In the genomic region with DNA sequence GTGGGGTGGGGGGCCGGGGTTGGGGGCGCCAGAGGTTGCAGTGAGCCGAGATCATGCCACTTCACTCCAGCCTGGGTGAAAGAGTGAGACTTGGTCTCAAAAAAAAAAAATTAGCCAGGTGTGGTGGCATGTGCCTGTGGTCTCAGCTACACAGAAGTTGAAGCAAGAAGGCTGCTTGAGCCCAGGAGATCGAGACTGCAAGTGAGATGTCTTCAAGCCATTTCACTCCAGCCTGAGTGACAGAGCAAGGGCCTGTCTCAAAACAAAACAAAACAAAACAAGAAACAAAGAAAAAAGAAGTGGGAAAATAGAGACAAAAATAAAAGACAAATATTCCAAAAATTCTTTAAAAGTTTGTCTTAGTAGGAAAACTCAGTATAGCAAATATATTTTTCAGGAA, we compare ENCODE assay signal across 15 cellular contexts.
DNase-seq lines count a peak whose midpoint lies in the region; ATAC-seq and TF ChIP-seq lines count a peak whose summit lies in the region.
"Had no signal": no experiment of that assay in that cellular context is flagged by ENCODE, and none has a peak within 500 bp of the region (broad histone marks: within the 10 kb centered on the region; RNA-seq: fewer than 3 reads in every experiment).

No MANE protein-coding gene starts in this region.

- intact Hi-C loops in dendritic cell treated with granulocyte-macrophage colony-stimulating factor and Interleukin-4, amounts not matched to agents 40 ng/mL and 50 ng/mL, for 4 days (cut with micrococcal nuclease) = no loop called here
- intact Hi-C loops in upper lobe of right lung (cut with DNase I) = no loop called here
- intact Hi-C loops in posterior vena cava (cut with DNase I) = no loop called here

- H3F3A ChIP-seq in OCI-LY1 (ENCODE audit: insufficient read depth, low read length) = peaks cover 13% of the 10 kb centered on the region; the same call in 1 of the 2 replicates

- H3K27me3 ChIP-seq in OCI-LY1 (ENCODE audit: insufficient read depth, low read length) (no peaks in the 10 kb centered on the region), upper lobe of right lung (no peaks in the 10 kb centered on the region)

- H3K4me3 Mint-ChIP-seq in activated naive CD4-positive, alpha-beta T cell treated with anti-CD3 and anti-CD28 coated beads, Interleukin-2, amount 50 U/mL, for 24 hours = peak overlapping the region; percentile 79
- H3K4me3 Mint-ChIP-seq in dendritic cell treated with granulocyte-macrophage colony-stimulating factor and Interleukin-4, amounts not matched to agents 40 ng/mL and 50 ng/mL, for 4 days = peak overlapping the region; percentile 53
- H3K4me3 Mint-ChIP-seq: endodermal cell had no signal

- peak overlapping the region; percentile 89 for H3K27ac ChIP-seq in OCI-LY1 (ENCODE audit: low read depth, low read length, poor library complexity, severe bottlenecking)
- no peak overlapping the region for H3K27ac ChIP-seq in upper lobe of right lung
- H3K27ac ChIP-seq: WERI-Rb-1 had no signal

- H3K36me3 ChIP-seq in OCI-LY1 (ENCODE audit: insufficient read depth, low read length) (peaks cover 40% of the 10 kb centered on the region), upper lobe of right lung (peaks cover 24% of the 10 kb centered on the region)

- peaks cover 48% of the 10 kb centered on the region for H3K4me1 Mint-ChIP-seq in activated naive CD4-positive, alpha-beta T cell treated with anti-CD3 and anti-CD28 coated beads, Interleukin-2, amount 50 U/mL, for 24 hours
- H3K4me1 Mint-ChIP-seq in dendritic cell treated with granulocyte-macrophage colony-stimulating factor and Interleukin-4, amounts not matched to agents 40 ng/mL and 50 ng/mL, for 4 days (ENCODE audit: low read depth) = peaks cover 24% of the 10 kb centered on the region

- in situ Hi-C loops in GM13976 (cut with MboI; ENCODE audit: low sequenced_read_pairs, unreplicated experiment) = no loop called here

- ATAC-seq in activated naive CD4-positive, alpha-beta T cell treated with anti-CD3 and anti-CD28 coated beads, Interleukin-2, amount 50 U/mL, for 72 hours = no peak
- no peak for ATAC-seq in upper lobe of right lung

- no peaks in the 10 kb centered on the region for H3K36me3 Mint-ChIP-seq in activated naive CD4-positive, alpha-beta T cell treated with anti-CD3 and anti-CD28 coated beads, Interleukin-2, amount 50 U/mL, for 24 hours
- peaks cover 11 to 16% of the 10 kb centered on the region in 2 donors for H3K36me3 Mint-ChIP-seq in activated naive CD4-positive, alpha-beta T cell treated with anti-CD3 and anti-CD28 coated beads, Interleukin-2, amount 50 U/mL, for 72 hours
- peaks cover 35% of the 10 kb centered on the region for H3K36me3 Mint-ChIP-seq in dendritic cell treated with granulocyte-macrophage colony-stimulating factor and Interleukin-4, amounts not matched to agents 40 ng/mL and 50 ng/mL, for 4 days (ENCODE audit: low read depth)

- H4K20me1 ChIP-seq in OCI-LY1 (ENCODE audit: insufficient read depth, low read length) = no peaks in the 10 kb centered on the region

- peak overlapping the region; percentile 17; the same call in 1 of the 2 replicates for H3K9ac ChIP-seq in OCI-LY1 (ENCODE audit: low read length)

- no peaks in the 10 kb centered on the region for H3K27me3 Mint-ChIP-seq in activated naive CD4-positive, alpha-beta T cell treated with anti-CD3 and anti-CD28 coated beads, Interleukin-2, amount 50 U/mL, for 24 hours
- H3K27me3 Mint-ChIP-seq in dendritic cell treated with granulocyte-macrophage colony-stimulating factor and Interleukin-4, amounts not matched to agents 40 ng/mL and 50 ng/mL, for 4 days = no peaks in the 10 kb centered on the region

- H3K9me3 ChIP-seq in OCI-LY1 (ENCODE audit: low read length) = no peaks in the 10 kb centered on the region
- H3K9me3 ChIP-seq in upper lobe of right lung = no peaks in the 10 kb centered on the region

- peak overlapping the region; percentile 87 for H3K4me2 ChIP-seq in OCI-LY1 (ENCODE audit: low read length)

- H3K27ac Mint-ChIP-seq in activated naive CD4-positive, alpha-beta T cell treated with anti-CD3 and anti-CD28 coated beads, Interleukin-2, amount 50 U/mL, for 24 hours = peak overlapping the region; percentile 90
- no peak overlapping the region for H3K27ac Mint-ChIP-seq in activated naive CD4-positive, alpha-beta T cell treated with anti-CD3 and anti-CD28 coated beads, Interleukin-2, amount 50 U/mL, for 72 hours
- H3K27ac Mint-ChIP-seq in dendritic cell treated with granulocyte-macrophage colony-stimulating factor and Interleukin-4, amounts not matched to agents 40 ng/mL and 50 ng/mL, for 4 days = peak overlapping the region; percentile 66
- H3K27ac Mint-ChIP-seq: endodermal cell had no signal

- H3K4me1 ChIP-seq in OCI-LY1 (ENCODE audit: insufficient read depth, low read length, severe bottlenecking) = peaks cover 44% of the 10 kb centered on the region
- peaks cover 4% of the 10 kb centered on the region for H3K4me1 ChIP-seq in upper lobe of right lung

- no peak for TF ChIP-seq CTCF in OCI-LY1 (IDR thresholded peaks at IDR 0.05; ENCODE audit: low read length)
- TF ChIP-seq CTCF in upper lobe of right lung (IDR thresholded peaks at IDR 0.05) = no peak
- TF ChIP-seq CTCF in GM13976 (IDR thresholded peaks at IDR 0.05; ENCODE audit: borderline replicate concordance, control extremely low read depth, extremely low read depth, insufficient read depth, missing control alignments) = no peak

- peak overlapping the region; percentile 79 for H3K4me3 ChIP-seq in OCI-LY1 (ENCODE audit: low read depth, low read length, poor library complexity, severe bottlenecking)
- H3K4me3 ChIP-seq in upper lobe of right lung = peak overlapping the region; percentile 78

- no peaks in the 10 kb centered on the region for H3K9me3 Mint-ChIP-seq in activated naive CD4-positive, alpha-beta T cell treated with anti-CD3 and anti-CD28 coated beads, Interleukin-2, amount 50 U/mL, for 24 hours
- H3K9me3 Mint-ChIP-seq in activated naive CD4-positive, alpha-beta T cell treated with anti-CD3 and anti-CD28 coated beads, Interleukin-2, amount 50 U/mL, for 72 hours = no peaks in the 10 kb centered on the region
- H3K9me3 Mint-ChIP-seq in dendritic cell treated with granulocyte-macrophage colony-stimulating factor and Interleukin-4, amounts not matched to agents 40 ng/mL and 50 ng/mL, for 4 days = no peaks in the 10 kb centered on the region
- H3K9me3 Mint-ChIP-seq: endodermal cell had no signal

- no peak overlapping the region for H2AFZ ChIP-seq in OCI-LY1 (ENCODE audit: low read length)

- no peak for DNase-seq in activated naive CD4-positive, alpha-beta T cell treated with anti-CD3 and anti-CD28 coated beads, Interleukin-2, amount 50 U/mL, for 72 hours (ENCODE audit: low spot score in 2 of 2)
- DNase-seq in upper lobe of right lung = no peak
- no peak for DNase-seq in posterior vena cava (ENCODE audit: low spot score)
- no peak for DNase-seq in GM13976 (ENCODE audit: low spot score)
- DNase-seq in NCI-H187 treated with DMSO at 0.1 percent for 48 hours (lab: John Stamatoyannopoulos, UW) = no peak
- DNase-seq: endodermal cell, foreskin melanocyte, mammary epithelial cell, MV-4-11, nucleus accumbens, small intestine, WERI-Rb-1 had no signal

- H3K79me2 ChIP-seq in OCI-LY1 (ENCODE audit: insufficient read depth, low read length) = peaks cover 57% of the 10 kb centered on the region

- H3K9me2 ChIP-seq in OCI-LY1 (ENCODE audit: low read depth, low read length) = no peaks in the 10 kb centered on the region

Comparison
In these comparisons a context has a peak if more than half of its experiments do, and no peak if none do; other contexts are left out.
1. H3K27ac Mint-ChIP-seq: peak in activated naive CD4-positive, alpha-beta T cell treated with anti-CD3 and anti-CD28 coated beads, Interleukin-2, amount 50 U/mL, for 24 hours (single experiment) and dendritic cell treated with granulocyte-macrophage colony-stimulating factor and Interleukin-4, amounts not matched to agents 40 ng/mL and 50 ng/mL, for 4 days (single experiment); none in activated naive CD4-positive, alpha-beta T cell treated with anti-CD3 and anti-CD28 coated beads, Interleukin-2, amount 50 U/mL, for 72 hours (0 of 2).